ENCODE assay signal across 8 cellular contexts in genomic region chr6:41936073-41936837, GRCh38. TPM values are rescaled to one million over a fixed set of nuclear protein-coding genes. Genes with fewer than 3 reads are reported as not detected.
DNase-seq lines count a peak whose midpoint lies in the region; ATAC-seq and TF ChIP-seq lines count a peak whose summit lies in the region.

No MANE protein-coding gene starts in this region.

- peaks cover 14% of the 10 kb centered on the region for H3K27me3 Mint-ChIP-seq in endodermal cell (ENCODE audit: insufficient read depth)

- no peaks in the 10 kb centered on the region for H3K9me3 Mint-ChIP-seq in endodermal cell
- H3K9me3 Mint-ChIP-seq in stimulated activated effector memory CD8-positive, alpha-beta T cell treated with anti-CD3 and anti-CD28 coated beads, Interleukin-12 subunit alpha, Interleukin-12 subunit beta, amount 100 ng/mL, for 72 hours, result no peaks in the 10 kb centered on the region

- H3K9me3 ChIP-seq in A673 (ENCODE audit: low read depth, low read length, poor library complexity, severe bottlenecking) (no peaks in the 10 kb centered on the region), endodermal cell (ENCODE audit: control insufficient read depth, low read length) (no peaks in the 10 kb centered on the region)

- H3K4me1 ChIP-seq in A673 (ENCODE audit: insufficient read depth, low read length, poor library complexity, severe bottlenecking), result peaks cover 27% of the 10 kb centered on the region
- peaks cover 3% of the 10 kb centered on the region for H3K4me1 ChIP-seq in endodermal cell (ENCODE audit: control insufficient read depth, insufficient read depth, low read length)

- 61 to 76% methylated on average over 5 to 10 of the region's 10 CpGs for WGBS in endodermal cell (ENCODE audit: insufficient coverage in 1 of 2, insufficient read length in 1 of 2), 2 experiments

- POLR2A ChIA-PET in A673 (lab: Charles Lee; ENCODE audit: low non-redundant PET), result no interaction called here

- H3K4me3 Mint-ChIP-seq in endodermal cell, result no peak overlapping the region
- H3K4me3 Mint-ChIP-seq in stimulated activated effector memory CD8-positive, alpha-beta T cell treated with anti-CD3 and anti-CD28 coated beads, Interleukin-12 subunit alpha, Interleukin-12 subunit beta, amount 100 ng/mL, for 72 hours, result peak overlapping the region; percentile 99

- CTCF ChIA-PET in A673 (lab: Charles Lee), result interaction anchor here (0.6 to 1.1 kb wide), 2 partner anchors 87 to 120 kb away, joined by 3 to 4 read pairs; no protein-coding TSS in a partner anchor

- no peak for TF ChIP-seq POLR2A in GM18505 (IDR thresholded peaks at IDR 0.05; ENCODE audit: borderline replicate concordance, extremely low read depth, insufficient read depth, insufficient read length)

- ATAC-seq in GM18505 (IDR thresholded peaks at IDR 0.05; ENCODE audit: unreplicated experiment) (peak; percentile 48), HG03457 (IDR thresholded peaks at IDR 0.05; ENCODE audit: unreplicated experiment) (peak; percentile 43)
- peak; percentile 89 for ATAC-seq in stimulated activated effector memory CD8-positive, alpha-beta T cell treated with anti-CD3 and anti-CD28 coated beads, Interleukin-12 subunit alpha, Interleukin-12 subunit beta, amount 100 ng/mL, for 72 hours

- no peak overlapping the region for H3K9ac ChIP-seq in endodermal cell (ENCODE audit: extremely low read depth, low read length, poor library complexity, severe bottlenecking)

- H3K27ac Mint-ChIP-seq in endodermal cell, result no peak overlapping the region
- H3K27ac Mint-ChIP-seq in stimulated activated effector memory CD8-positive, alpha-beta T cell treated with anti-CD3 and anti-CD28 coated beads, Interleukin-12 subunit alpha, Interleukin-12 subunit beta, amount 100 ng/mL, for 72 hours, result peak overlapping the region; percentile 95

- H3K4me3 ChIP-seq in A673 (ENCODE audit: low read depth, low read length, poor library complexity, severe bottlenecking) (no peak overlapping the region), endodermal cell (ENCODE audit: low read length) (no peak overlapping the region)

- DNase-seq in A673 (ENCODE audit: low spot score) (peak; percentile 80), NOMO-1 treated with DMSO at 0.1 percent for 48 hours (lab: John Stamatoyannopoulos, UW; ENCODE audit: unreplicated experiment) (peak; percentile 96), endodermal cell (peak; percentile 89), mucosa of gallbladder (ENCODE audit: low spot score) (peak; percentile 79)
- DNase-seq in activated CD8-positive, alpha-beta memory T cell treated with anti-CD3 and anti-CD28 coated beads, Interleukin-2, amount 50 U/mL, for 1 hour (ENCODE audit: extremely low read depth), result peak; percentile 45
- peak; percentile 56 to 88 for DNase-seq in stimulated activated effector memory CD8-positive, alpha-beta T cell treated with anti-CD3 and anti-CD28 coated beads, Interleukin-12 subunit alpha, Interleukin-12 subunit beta, amount 100 ng/mL, for 72 hours (ENCODE audit: low spot score in 2 of 2)

- peaks cover 19% of the 10 kb centered on the region for H3K4me1 Mint-ChIP-seq in endodermal cell
- H3K4me1 Mint-ChIP-seq in stimulated activated effector memory CD8-positive, alpha-beta T cell treated with anti-CD3 and anti-CD28 coated beads, Interleukin-12 subunit alpha, Interleukin-12 subunit beta, amount 100 ng/mL, for 72 hours, result peaks cover 72% of the 10 kb centered on the region

- intact Hi-C loops in A673 (cut with micrococcal nuclease; ENCODE audit: unreplicated experiment), result loop anchor here (5.0 kb wide), 1 partner anchor 149 kb away; the partner anchor contains the start of gene TOMM6

- H3K36me3 ChIP-seq in A673 (ENCODE audit: insufficient read depth, low read length, poor library complexity, severe bottlenecking) (peaks cover 33% of the 10 kb centered on the region), endodermal cell (ENCODE audit: control insufficient read depth, insufficient read depth, low read length) (peaks cover 50% of the 10 kb centered on the region)

- no TSS peak for BruUV-seq in A673 (replicated peaks; lab: Mats Ljungman, UMichigan)

- no peaks in the 10 kb centered on the region for H3K27me3 ChIP-seq in A673 (replicated peaks; ENCODE audit: insufficient read depth, low read depth, low read length, poor library complexity)
- H3K27me3 ChIP-seq in endodermal cell (ENCODE audit: control insufficient read depth, insufficient read depth, low read length, poor library complexity, severe bottlenecking), result no peaks in the 10 kb centered on the region

- H3K27ac ChIP-seq in A673 (ENCODE audit: low read depth, low read length, poor library complexity, severe bottlenecking), result peak overlapping the region; percentile 22
- H3K27ac ChIP-seq in endodermal cell (ENCODE audit: low read depth, low read length), result peak overlapping the region; percentile 21

- peak; percentile 80 for TF ChIP-seq CTCF in A673 (conservative IDR thresholded peaks at IDR 0.05; ENCODE audit: low read depth, low read length)
- peak; percentile 85 for TF ChIP-seq CTCF in endodermal cell (conservative IDR thresholded peaks at IDR 0.05)

- peaks cover 29% of the 10 kb centered on the region for H3K36me3 Mint-ChIP-seq in endodermal cell (ENCODE audit: low read depth)
- peaks cover 98% of the 10 kb centered on the region for H3K36me3 Mint-ChIP-seq in stimulated activated effector memory CD8-positive, alpha-beta T cell treated with anti-CD3 and anti-CD28 coated beads, Interleukin-12 subunit alpha, Interleukin-12 subunit beta, amount 100 ng/mL, for 72 hours

RNA-seq across cellular contexts. Expression of gene CCND3, which starts 5.4 kb away (rescaled TPM):
- total RNA-seq in A673 (2021) (31.9 and 39.9 TPM in 2 replicates), endodermal cell (10 to 100 TPM in 1 of 2 donors, 1 to 10 TPM in 1; 8.5 to 11.7 TPM), mucosa of gallbladder (103 TPM)
- polyA plus RNA-seq in endodermal cell (2013, experiment 1 of 2), result 16.0 TPM
- 15.9 TPM for polyA plus RNA-seq in endodermal cell (2013, experiment 2 of 2)

RNA-seq across cellular contexts. Expression of gene BYSL, which starts 15.0 kb away (rescaled TPM):
- total RNA-seq in A673 (2021) (76.5 and 89.7 TPM in 2 replicates), endodermal cell (10 to 100 TPM; 29.4 to 36.3 TPM), mucosa of gallbladder (9.6 TPM)
- 35.8 TPM for polyA plus RNA-seq in endodermal cell (2013, experiment 1 of 2)
- 29.1 TPM for polyA plus RNA-seq in endodermal cell (2013, experiment 2 of 2)

RNA-seq across cellular contexts. Expression of gene MED20, which starts 15.3 kb away (rescaled TPM):
- total RNA-seq in A673 (2021), result 31.8 and 39.0 TPM in 2 replicates
- 10 to 100 TPM; 27.4 to 38.4 TPM for total RNA-seq in endodermal cell
- 24.3 TPM for polyA plus RNA-seq in endodermal cell (2013, experiment 1 of 2)
- polyA plus RNA-seq in endodermal cell (2013, experiment 2 of 2), result 22.4 TPM
- 26.7 TPM for total RNA-seq in mucosa of gallbladder

RNA-seq across cellular contexts. Expression of gene USP49, which starts 41.1 kb away (rescaled TPM):
- total RNA-seq in A673 (2021) (10.5 and 13.0 TPM in 2 replicates), endodermal cell (10 to 100 TPM; 14.0 to 18.9 TPM), mucosa of gallbladder (3.3 TPM)
- 17.2 TPM for polyA plus RNA-seq in endodermal cell (2013, experiment 1 of 2)
- polyA plus RNA-seq in endodermal cell (2013, experiment 2 of 2), result 14.8 TPM

Comparison
In these comparisons a context has a peak if more than half of its experiments do, and no peak if none do; other contexts are left out.
1. DNase-seq: peak in every context shown above with its lines; median percentile 96 in NOMO-1 treated with DMSO at 0.1 percent for 48 hours; 89 in endodermal cell; 80 in A673; 79 in mucosa of gallbladder; 72 in stimulated activated effector memory CD8-positive, alpha-beta T cell treated with anti-CD3 and anti-CD28 coated beads, Interleukin-12 subunit alpha, Interleukin-12 subunit beta, amount 100 ng/mL, for 72 hours; 45 in activated CD8-positive, alpha-beta memory T cell treated with anti-CD3 and anti-CD28 coated beads, Interleukin-2, amount 50 U/mL, for 1 hour.